ENCODE assay signal across 21 cellular contexts in the genomic region with DNA sequence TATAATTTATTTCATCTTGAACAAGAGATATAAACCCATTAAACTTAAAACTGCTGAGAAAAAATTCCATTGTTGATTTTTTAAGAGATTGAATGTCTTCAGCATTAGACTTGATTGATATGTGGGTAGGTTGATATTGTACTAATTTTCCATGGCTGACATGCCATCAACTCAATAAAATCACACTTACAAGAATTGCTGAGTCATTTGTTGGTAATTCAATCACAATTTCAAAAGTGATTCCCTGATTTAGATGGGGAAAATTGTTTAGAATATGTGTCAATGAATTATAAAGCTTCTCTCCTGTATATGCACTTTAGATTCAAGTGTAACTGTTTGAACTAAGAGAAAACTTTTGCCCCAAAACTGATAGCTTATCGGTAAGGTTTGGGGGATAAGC.
DNase-seq lines count a peak whose midpoint lies in the region; ATAC-seq, FAIRE-seq and TF ChIP-seq lines count a peak whose summit lies in the region.
"Had no signal": no experiment of that assay in that cellular context is flagged by ENCODE, and none has a peak within 500 bp of the region (broad histone marks: within the 10 kb centered on the region; RNA-seq: fewer than 3 reads in every experiment).

No MANE protein-coding gene starts in this region.

- H3K4me3 ChIP-seq in HepG2 (replicated peaks in 1 of 3; ENCODE audit: insufficient read depth in 1 of 3, low read depth in 2 of 3, low read length in 3 of 3) = no peak overlapping the region
- no peak overlapping the region for H3K4me3 ChIP-seq in right lobe of liver
- no peak overlapping the region for H3K4me3 ChIP-seq in H1 (ENCODE audit: extremely low read depth in 1 of 4, insufficient read depth in 2 of 4, low read depth in 3 of 4, low read length in 4 of 4)
- H3K4me3 ChIP-seq: A549; BLaER1 treated with 17β-estradiol and CSF1 and Interleukin-3, amounts not matched to agents 10 nM and 100 nM; GM12878 had no signal

- H2BK5ac ChIP-seq in H1 (ENCODE audit: low read depth, low read length) = no peak overlapping the region

- no peaks in the 10 kb centered on the region for H3K4me1 ChIP-seq in HepG2 (ENCODE audit: insufficient read depth, low read length)
- no peaks in the 10 kb centered on the region for H3K4me1 ChIP-seq in right lobe of liver
- H3K4me1 ChIP-seq in H1 (replicated peaks in 1 of 4; ENCODE audit: control insufficient read depth in 3 of 4, insufficient read depth in 4 of 4, low read length in 3 of 4) = no peaks in the 10 kb centered on the region
- H3K4me1 ChIP-seq: A549; BLaER1 treated with 17β-estradiol and CSF1 and Interleukin-3, amounts not matched to agents 10 nM and 100 nM; Caco-2 had no signal

- H3K4ac ChIP-seq in H1 (replicated peaks; ENCODE audit: insufficient read length, low read depth, low read length) = no peak overlapping the region

- H3K4me3 Mint-ChIP-seq in activated T-cell treated with anti-CD3 and anti-CD28 coated beads, Interleukin-2, amount 50 U/mL, for 72 hours = no peak overlapping the region
- H3K4me3 Mint-ChIP-seq: B cell; CD4-positive, alpha-beta T cell; CD8-positive, alpha-beta T cell had no signal

- TF ChIP-seq EP300 in HepG2 (IDR thresholded peaks at IDR 0.05; ENCODE audit: low read depth in 2 of 2, low read length in 2 of 2) (no peak), HepG2 (CRISPR knock-in tag; IDR thresholded peaks at IDR 0.05; ENCODE audit: borderline replicate concordance) (no peak), H1 (IDR thresholded peaks at IDR 0.05; ENCODE audit: borderline replicate concordance in 1 of 2, low read depth in 2 of 2, low read length in 2 of 2) (no peak)

- H3K27ac Mint-ChIP-seq in activated T-cell treated with anti-CD3 and anti-CD28 coated beads, Interleukin-2, amount 50 U/mL, for 72 hours = no peak overlapping the region
- H3K27ac Mint-ChIP-seq: B cell; CD4-positive, alpha-beta T cell; CD8-positive, alpha-beta T cell had no signal

- H3K27me3 Mint-ChIP-seq in activated T-cell treated with anti-CD3 and anti-CD28 coated beads, Interleukin-2, amount 50 U/mL, for 72 hours (ENCODE audit: low read depth) = no peaks in the 10 kb centered on the region
- H3K27me3 Mint-ChIP-seq: B cell; CD4-positive, alpha-beta T cell had no signal

- H4K20me1 ChIP-seq in HepG2 (ENCODE audit: insufficient read depth, low read length) (no peaks in the 10 kb centered on the region), H1 (replicated peaks in 1 of 2; ENCODE audit: control insufficient read depth in 1 of 2, insufficient read depth in 2 of 2, low read length in 2 of 2) (no peaks in the 10 kb centered on the region)
- H4K20me1 ChIP-seq: BLaER1 treated with 17β-estradiol and CSF1 and Interleukin-3, amounts not matched to agents 10 nM and 100 nM had no signal

- H2BK120ac ChIP-seq in H1 (replicated peaks; ENCODE audit: low read depth, low read length) = no peak overlapping the region

- H3K36me3 ChIP-seq in HepG2 (replicated peaks in 1 of 2; ENCODE audit: control insufficient read depth in 1 of 2, insufficient read depth in 2 of 2, low read length in 2 of 2) (no peaks in the 10 kb centered on the region), right lobe of liver (no peaks in the 10 kb centered on the region), H1 (ENCODE audit: control insufficient read depth in 2 of 4, insufficient read depth in 4 of 4, low read length in 3 of 4) (peaks cover 0 to 2% (median 0%) of the 10 kb centered on the region in 4 experiments; a peak in 1 of 8 replicates)
- H3K36me3 ChIP-seq: BLaER1 treated with 17β-estradiol and CSF1 and Interleukin-3, amounts not matched to agents 10 nM and 100 nM had no signal

- H3K9me3 Mint-ChIP-seq in activated T-cell treated with anti-CD3 and anti-CD28 coated beads, Interleukin-2, amount 50 U/mL, for 72 hours = peaks cover 7 to 10% of the 10 kb centered on the region in 2 donors

- H3K79me2 ChIP-seq in HepG2 (ENCODE audit: insufficient read depth, low read length) (no peaks in the 10 kb centered on the region), H1 (ENCODE audit: control insufficient read depth in 1 of 2, insufficient read depth in 2 of 2, low read length in 2 of 2) (no peaks in the 10 kb centered on the region)

- no peak overlapping the region for H3K27ac ChIP-seq in HepG2 (ENCODE audit: extremely low read length, insufficient read depth, low read length)
- H3K27ac ChIP-seq in right lobe of liver = no peak overlapping the region
- H3K27ac ChIP-seq in H1 (ENCODE audit: low read depth, low read length) = no peak overlapping the region
- H3K27ac ChIP-seq: 22Rv1; A549; BLaER1 treated with 17β-estradiol and CSF1 and Interleukin-3, amounts not matched to agents 10 nM and 100 nM; C4-2B had no signal

- no peak for DNase-seq in HepG2 (ENCODE audit: low spot score)
- DNase-seq in right lobe of liver = no peak
- DNase-seq in H1 (ENCODE audit: low read depth in 1 of 2, low spot score in 2 of 2) = no peak
- no peak for DNase-seq in activated T-cell treated with anti-CD3 and anti-CD28 coated beads, Interleukin-2, amount 50 U/mL, for 72 hours
- DNase-seq: AML-193; Caco-2; Calu3; CD4-positive, alpha-beta T cell; CD8-positive, alpha-beta T cell; DMS79 treated with DMSO at 0.1 percent for 48 hours had no signal

- POLR2A ChIA-PET in HepG2 (lab: Yijun Ruan, JAX) = no interaction called here
- POLR2A ChIA-PET in H1 (lab: Charles Lee; ENCODE audit: partially characterized antibody) = no interaction called here

- ATAC-seq in HepG2 (no peak), right lobe of liver (no peak), HG02938 (IDR thresholded peaks at IDR 0.05; ENCODE audit: unreplicated experiment) (no peak)
- no peak for ATAC-seq in activated T-cell treated with anti-CD3 and anti-CD28 coated beads, Interleukin-2, amount 50 U/mL, for 72 hours (replicated peaks in 1 of 2)
- ATAC-seq: A549; CD8-positive, alpha-beta T cell; GM12878 had no signal

- H2AK5ac ChIP-seq in H1 (ENCODE audit: low read depth, low read length) = no peak overlapping the region

- H3K23me2 ChIP-seq in H1 (ENCODE audit: low read depth, low read length) = no peaks in the 10 kb centered on the region

- no peak overlapping the region for H4K91ac ChIP-seq in H1 (replicated peaks; ENCODE audit: insufficient read length, low read length)

- H2AFZ ChIP-seq in HepG2 (ENCODE audit: low read length) = no peak overlapping the region
- peak overlapping the region; percentile 15; the same call in 1 of the 2 replicates for H2AFZ ChIP-seq in H1 (ENCODE audit: low read length)

- H3K27me3 ChIP-seq in HepG2 (ENCODE audit: control insufficient read depth in 1 of 2, insufficient read depth in 2 of 2, low read length in 2 of 2) = no peaks in the 10 kb centered on the region
- H3K27me3 ChIP-seq in right lobe of liver = no peaks in the 10 kb centered on the region
- H3K27me3 ChIP-seq in H1 (replicated peaks in 1 of 4; ENCODE audit: control insufficient read depth in 3 of 4, extremely low read depth in 1 of 4, insufficient read depth in 3 of 4, low read length in 3 of 4) = no peaks in the 10 kb centered on the region
- H3K27me3 ChIP-seq: BLaER1 treated with 17β-estradiol and CSF1 and Interleukin-3, amounts not matched to agents 10 nM and 100 nM had no signal

- BruUV-seq in HepG2 (replicated peaks; lab: Mats Ljungman, UMichigan) = no TSS peak

- whole genome bisulfite sequencing in HepG2 (ENCODE audit: low lambda C conversion rate) = 75% methylated on average over 1 of the region's 1 CpG
- 77% methylated on average over 1 of the region's 1 CpG for WGBS in right lobe of liver (ENCODE audit: insufficient coverage, low coverage, low lambda C conversion rate, missing lambda C conversion rate)
- 95% methylated on average over 1 of the region's 1 CpG; no CpG with 5 or more reads in 1 of the 2 experiments for WGBS in H1 (ENCODE audit: extremely low coverage in 1 of 2, insufficient coverage in 1 of 2, insufficient read length in 1 of 2, insufficient replicate concordance in 2 of 2, low coverage in 1 of 2, low lambda C conversion rate in 2 of 2, missing lambda C conversion rate in 1 of 2), 2 experiments

- CTCF ChIA-PET in HepG2 (lab: Yijun Ruan, JAX; ENCODE audit: low intra/inter-chr PET ratio, low total read pairs) = no interaction called here
- CTCF ChIA-PET in H1 (lab: Charles Lee; ENCODE audit: partially characterized antibody) = interaction anchor here (0.6 to 1.4 kb wide), 3 partner anchors 20 to 434 kb away, joined by 3 to 6 read pairs (median 3); no protein-coding TSS in a partner anchor

- FAIRE-seq in HepG2 (lab: Jason Lieb, UNC) (no peak), H1 (lab: Jason Lieb, UNC) (no peak)
- FAIRE-seq: A549, D721Med, G401.6, GM12878, GM12892, GM18507 had no signal

- H4K8ac ChIP-seq in H1 (ENCODE audit: extremely low read depth, insufficient read depth, low read length) = no peak overlapping the region

- intact Hi-C loops in HepG2 (cut with micrococcal nuclease; ENCODE audit: unreplicated experiment) (no loop called here), right lobe of liver (cut with DNase I) (no loop called here)

- no peaks in the 10 kb centered on the region for H3K79me1 ChIP-seq in H1 (ENCODE audit: low read depth, low read length)

- no peak overlapping the region for H2BK12ac ChIP-seq in H1 (ENCODE audit: low read depth, low read length)

- peaks cover 3% of the 10 kb centered on the region in 2 donors for H3K36me3 Mint-ChIP-seq in activated T-cell treated with anti-CD3 and anti-CD28 coated beads, Interleukin-2, amount 50 U/mL, for 72 hours (ENCODE audit: insufficient read depth in 2 of 2)
- H3K36me3 Mint-ChIP-seq: CD8-positive, alpha-beta T cell had no signal

- H3K23ac ChIP-seq in H1 (ENCODE audit: insufficient read length) = no peak overlapping the region

- H3K4me2 ChIP-seq in HepG2 (ENCODE audit: low read depth, low read length) (no peak overlapping the region), H1 (ENCODE audit: insufficient read depth in 1 of 2, low read depth in 2 of 2, low read length in 2 of 2) (no peak overlapping the region)
- H3K4me2 ChIP-seq: A549; BLaER1 treated with 17β-estradiol and CSF1 and Interleukin-3, amounts not matched to agents 10 nM and 100 nM had no signal

- no peak overlapping the region for H3K14ac ChIP-seq in H1 (ENCODE audit: insufficient read length)

- no peak overlapping the region for H2BK20ac ChIP-seq in H1 (ENCODE audit: low read length)

- H3K9ac ChIP-seq in HepG2 (ENCODE audit: insufficient read depth, low read depth, low read length) (no peak overlapping the region), H1 (replicated peaks in 1 of 4; ENCODE audit: extremely low read depth in 1 of 4, low read depth in 3 of 4, low read length in 3 of 4) (no peak overlapping the region)
- H3K9ac ChIP-seq: BLaER1 treated with 17β-estradiol and CSF1 and Interleukin-3, amounts not matched to agents 10 nM and 100 nM had no signal

- TF ChIP-seq POLR2A in HepG2 (IDR thresholded peaks at IDR 0.05; ENCODE audit: insufficient read depth in 1 of 2, low read depth in 2 of 2, low read length in 2 of 2) (no peak), right lobe of liver (IDR thresholded peaks at IDR 0.05) (no peak), H1 (IDR thresholded peaks at IDR 0.05; ENCODE audit: control extremely low read depth in 1 of 2, low read depth in 2 of 2, low read length in 2 of 2) (no peak)

- no peak overlapping the region for H3K56ac ChIP-seq in H1 (replicated peaks; ENCODE audit: insufficient read length, low read depth, low read length)

- TF ChIP-seq CTCF in HepG2 (CRISPR knock-in tag; IDR thresholded peaks at IDR 0.05) (no peak), right lobe of liver (IDR thresholded peaks at IDR 0.05) (no peak), H1 (IDR thresholded peaks at IDR 0.05; ENCODE audit: control extremely low read depth in 1 of 3, insufficient read depth in 1 of 3, low read depth in 1 of 3, low read length in 3 of 3) (no peak)

- TF ChIP-seq RAD21 in HepG2 (CRISPR knock-in tag; IDR thresholded peaks at IDR 0.05) (no peak), H1 (IDR thresholded peaks at IDR 0.05 in 1 of 2, conservative IDR thresholded peaks at IDR 0.05 in 1 of 2; ENCODE audit: low read depth in 2 of 2, low read length in 2 of 2) (no peak)

- H3K9me3 ChIP-seq in HepG2 (ENCODE audit: low read length) (peaks cover 91% of the 10 kb centered on the region), right lobe of liver (no peaks in the 10 kb centered on the region), H1 (ENCODE audit: insufficient read depth in 2 of 2, low read depth in 1 of 2, low read length in 1 of 2) (peaks cover 3 to 8% of the 10 kb centered on the region in 2 experiments; a peak in 2 of 4 replicates)
- H3K9me3 ChIP-seq: A549, Caco-2 had no signal

- no peak overlapping the region for H2BK15ac ChIP-seq in H1 (ENCODE audit: low read length)

- no peaks in the 10 kb centered on the region for H3K4me1 Mint-ChIP-seq in activated T-cell treated with anti-CD3 and anti-CD28 coated beads, Interleukin-2, amount 50 U/mL, for 72 hours (ENCODE audit: low read depth)
- H3K4me1 Mint-ChIP-seq: B cell had no signal

- H4K5ac ChIP-seq in H1 (ENCODE audit: insufficient read length, low read depth, low read length) = no peak overlapping the region

- in situ Hi-C loops in HepG2 (cut with HindIII; ENCODE audit: extremely low pct_ligation_motif_present, low pct_unique_long_range_greater_than_20kb) = no loop called here

- no peak overlapping the region for H3K18ac ChIP-seq in H1 (ENCODE audit: extremely low read depth, low read length)
